ENCODE assay signal across 1 cellular context in the genomic region with DNA sequence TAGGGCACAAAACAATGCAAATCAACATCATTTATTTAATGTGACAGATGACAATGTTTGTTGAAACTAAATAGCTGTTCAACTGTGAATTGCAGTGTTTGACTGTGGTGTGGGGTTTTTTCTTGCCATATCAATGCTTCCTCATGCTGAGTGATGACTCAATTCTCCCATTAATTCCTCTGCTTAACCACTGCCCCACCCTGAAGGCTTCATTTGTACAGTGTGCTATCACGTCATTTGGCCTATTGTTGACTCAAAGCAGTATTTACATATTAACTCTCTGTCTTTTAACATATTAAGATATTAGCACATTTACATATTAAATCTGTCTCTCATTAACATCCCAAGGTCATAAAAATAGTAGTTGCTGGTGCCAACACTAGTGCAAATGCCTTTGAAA.
TF ChIP-seq lines count a peak whose summit lies in the region.

No MANE protein-coding gene starts in this region.

TF ChIP-seq in GM12878, 131 proteins besides CTCF, POLR2A, EP300 and RAD21 (continued from another document and continues in another):
- no peak for TF ChIP-seq ZBTB4 (CRISPR knock-in tag; IDR thresholded peaks at IDR 0.05)
- TF ChIP-seq CREB1 (IDR thresholded peaks at IDR 0.05; ENCODE audit: low read depth): peak; percentile 81
- TF ChIP-seq EED (IDR thresholded peaks at IDR 0.05; ENCODE audit: low read depth): 0 out of 2 replicates have a peak, but pooled peaks have one; percentile 19
- TF ChIP-seq IRF4 (IDR thresholded peaks at IDR 0.05; ENCODE audit: low read depth, low read length): peak; percentile 83
- TF ChIP-seq USF2 (IDR thresholded peaks at IDR 0.05; ENCODE audit: borderline replicate concordance, low read depth, low read length): no peak
- TF ChIP-seq, protein P1, sequence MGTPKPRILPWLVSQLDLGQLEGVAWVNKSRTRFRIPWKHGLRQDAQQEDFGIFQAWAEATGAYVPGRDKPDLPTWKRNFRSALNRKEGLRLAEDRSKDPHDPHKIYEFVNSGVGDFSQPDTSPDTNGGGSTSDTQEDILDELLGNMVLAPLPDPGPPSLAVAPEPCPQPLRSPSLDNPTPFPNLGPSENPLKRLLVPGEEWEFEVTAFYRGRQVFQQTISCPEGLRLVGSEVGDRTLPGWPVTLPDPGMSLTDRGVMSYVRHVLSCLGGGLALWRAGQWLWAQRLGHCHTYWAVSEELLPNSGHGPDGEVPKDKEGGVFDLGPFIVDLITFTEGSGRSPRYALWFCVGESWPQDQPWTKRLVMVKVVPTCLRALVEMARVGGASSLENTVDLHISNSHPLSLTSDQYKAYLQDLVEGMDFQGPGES (IDR thresholded peaks at IDR 0.05): no peak
- no peak for TF ChIP-seq WRNIP1 (IDR thresholded peaks at IDR 0.05; ENCODE audit: borderline replicate concordance, low read depth, low read length)
- TF ChIP-seq STAT3 (IDR thresholded peaks at IDR 0.05; ENCODE audit: low read depth, low read length): no peak
- TF ChIP-seq BCLAF1 (IDR thresholded peaks at IDR 0.05): no peak
- TF ChIP-seq, protein P2, sequence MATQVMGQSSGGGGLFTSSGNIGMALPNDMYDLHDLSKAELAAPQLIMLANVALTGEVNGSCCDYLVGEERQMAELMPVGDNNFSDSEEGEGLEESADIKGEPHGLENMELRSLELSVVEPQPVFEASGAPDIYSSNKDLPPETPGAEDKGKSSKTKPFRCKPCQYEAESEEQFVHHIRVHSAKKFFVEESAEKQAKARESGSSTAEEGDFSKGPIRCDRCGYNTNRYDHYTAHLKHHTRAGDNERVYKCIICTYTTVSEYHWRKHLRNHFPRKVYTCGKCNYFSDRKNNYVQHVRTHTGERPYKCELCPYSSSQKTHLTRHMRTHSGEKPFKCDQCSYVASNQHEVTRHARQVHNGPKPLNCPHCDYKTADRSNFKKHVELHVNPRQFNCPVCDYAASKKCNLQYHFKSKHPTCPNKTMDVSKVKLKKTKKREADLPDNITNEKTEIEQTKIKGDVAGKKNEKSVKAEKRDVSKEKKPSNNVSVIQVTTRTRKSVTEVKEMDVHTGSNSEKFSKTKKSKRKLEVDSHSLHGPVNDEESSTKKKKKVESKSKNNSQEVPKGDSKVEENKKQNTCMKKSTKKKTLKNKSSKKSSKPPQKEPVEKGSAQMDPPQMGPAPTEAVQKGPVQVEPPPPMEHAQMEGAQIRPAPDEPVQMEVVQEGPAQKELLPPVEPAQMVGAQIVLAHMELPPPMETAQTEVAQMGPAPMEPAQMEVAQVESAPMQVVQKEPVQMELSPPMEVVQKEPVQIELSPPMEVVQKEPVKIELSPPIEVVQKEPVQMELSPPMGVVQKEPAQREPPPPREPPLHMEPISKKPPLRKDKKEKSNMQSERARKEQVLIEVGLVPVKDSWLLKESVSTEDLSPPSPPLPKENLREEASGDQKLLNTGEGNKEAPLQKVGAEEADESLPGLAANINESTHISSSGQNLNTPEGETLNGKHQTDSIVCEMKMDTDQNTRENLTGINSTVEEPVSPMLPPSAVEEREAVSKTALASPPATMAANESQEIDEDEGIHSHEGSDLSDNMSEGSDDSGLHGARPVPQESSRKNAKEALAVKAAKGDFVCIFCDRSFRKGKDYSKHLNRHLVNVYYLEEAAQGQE (IDR thresholded peaks at IDR 0.05; ENCODE audit: low read depth, low read length): no peak
- TF ChIP-seq RUNX3 (IDR thresholded peaks at IDR 0.05; ENCODE audit: low read length): peak; percentile 94
- TF ChIP-seq NFXL1 (IDR thresholded peaks at IDR 0.05; ENCODE audit: borderline replicate concordance): no peak
- TF ChIP-seq CREM (IDR thresholded peaks at IDR 0.05; ENCODE audit: low read depth): peak; percentile 81
- TF ChIP-seq, protein P3, sequence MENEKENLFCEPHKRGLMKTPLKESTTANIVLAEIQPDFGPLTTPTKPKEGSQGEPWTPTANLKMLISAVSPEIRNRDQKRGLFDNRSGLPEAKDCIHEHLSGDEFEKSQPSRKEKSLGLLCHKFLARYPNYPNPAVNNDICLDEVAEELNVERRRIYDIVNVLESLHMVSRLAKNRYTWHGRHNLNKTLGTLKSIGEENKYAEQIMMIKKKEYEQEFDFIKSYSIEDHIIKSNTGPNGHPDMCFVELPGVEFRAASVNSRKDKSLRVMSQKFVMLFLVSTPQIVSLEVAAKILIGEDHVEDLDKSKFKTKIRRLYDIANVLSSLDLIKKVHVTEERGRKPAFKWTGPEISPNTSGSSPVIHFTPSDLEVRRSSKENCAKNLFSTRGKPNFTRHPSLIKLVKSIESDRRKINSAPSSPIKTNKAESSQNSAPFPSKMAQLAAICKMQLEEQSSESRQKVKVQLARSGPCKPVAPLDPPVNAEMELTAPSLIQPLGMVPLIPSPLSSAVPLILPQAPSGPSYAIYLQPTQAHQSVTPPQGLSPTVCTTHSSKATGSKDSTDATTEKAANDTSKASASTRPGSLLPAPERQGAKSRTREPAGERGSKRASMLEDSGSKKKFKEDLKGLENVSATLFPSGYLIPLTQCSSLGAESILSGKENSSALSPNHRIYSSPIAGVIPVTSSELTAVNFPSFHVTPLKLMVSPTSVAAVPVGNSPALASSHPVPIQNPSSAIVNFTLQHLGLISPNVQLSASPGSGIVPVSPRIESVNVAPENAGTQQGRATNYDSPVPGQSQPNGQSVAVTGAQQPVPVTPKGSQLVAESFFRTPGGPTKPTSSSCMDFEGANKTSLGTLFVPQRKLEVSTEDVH (IDR thresholded peaks at IDR 0.05; ENCODE audit: low read depth, partially characterized antibody): no peak
- peak; percentile 80 for TF ChIP-seq BCL11A (IDR thresholded peaks at IDR 0.05; ENCODE audit: low read depth, low read length)
- no peak for TF ChIP-seq GATAD2B (conservative IDR thresholded peaks at IDR 0.05; ENCODE audit: low read depth)
- no peak for TF ChIP-seq SRF (IDR thresholded peaks at IDR 0.05; ENCODE audit: low read depth in 2 of 2, low read length in 2 of 2)
- TF ChIP-seq TCF12 (IDR thresholded peaks at IDR 0.05; ENCODE audit: low read depth, low read length): no peak
- no peak for TF ChIP-seq SREBF2 (IDR thresholded peaks at IDR 0.05; ENCODE audit: low read length)
- TF ChIP-seq SKIL (IDR thresholded peaks at IDR 0.05; ENCODE audit: low read depth, poor library complexity, severe bottlenecking): no peak
- TF ChIP-seq, protein P4, sequence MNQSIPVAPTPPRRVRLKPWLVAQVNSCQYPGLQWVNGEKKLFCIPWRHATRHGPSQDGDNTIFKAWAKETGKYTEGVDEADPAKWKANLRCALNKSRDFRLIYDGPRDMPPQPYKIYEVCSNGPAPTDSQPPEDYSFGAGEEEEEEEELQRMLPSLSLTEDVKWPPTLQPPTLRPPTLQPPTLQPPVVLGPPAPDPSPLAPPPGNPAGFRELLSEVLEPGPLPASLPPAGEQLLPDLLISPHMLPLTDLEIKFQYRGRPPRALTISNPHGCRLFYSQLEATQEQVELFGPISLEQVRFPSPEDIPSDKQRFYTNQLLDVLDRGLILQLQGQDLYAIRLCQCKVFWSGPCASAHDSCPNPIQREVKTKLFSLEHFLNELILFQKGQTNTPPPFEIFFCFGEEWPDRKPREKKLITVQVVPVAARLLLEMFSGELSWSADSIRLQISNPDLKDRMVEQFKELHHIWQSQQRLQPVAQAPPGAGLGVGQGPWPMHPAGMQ (IDR thresholded peaks at IDR 0.05; ENCODE audit: borderline replicate concordance): no peak
- no peak for TF ChIP-seq POLR2AphosphoS2 (IDR thresholded peaks at IDR 0.05; ENCODE audit: low read depth, low read length)
- TF ChIP-seq, protein P5, sequence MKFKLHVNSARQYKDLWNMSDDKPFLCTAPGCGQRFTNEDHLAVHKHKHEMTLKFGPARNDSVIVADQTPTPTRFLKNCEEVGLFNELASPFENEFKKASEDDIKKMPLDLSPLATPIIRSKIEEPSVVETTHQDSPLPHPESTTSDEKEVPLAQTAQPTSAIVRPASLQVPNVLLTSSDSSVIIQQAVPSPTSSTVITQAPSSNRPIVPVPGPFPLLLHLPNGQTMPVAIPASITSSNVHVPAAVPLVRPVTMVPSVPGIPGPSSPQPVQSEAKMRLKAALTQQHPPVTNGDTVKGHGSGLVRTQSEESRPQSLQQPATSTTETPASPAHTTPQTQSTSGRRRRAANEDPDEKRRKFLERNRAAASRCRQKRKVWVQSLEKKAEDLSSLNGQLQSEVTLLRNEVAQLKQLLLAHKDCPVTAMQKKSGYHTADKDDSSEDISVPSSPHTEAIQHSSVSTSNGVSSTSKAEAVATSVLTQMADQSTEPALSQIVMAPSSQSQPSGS (IDR thresholded peaks at IDR 0.05; ENCODE audit: low read length): peak; percentile 80
- no peak for TF ChIP-seq BHLHE40 (IDR thresholded peaks at IDR 0.05; ENCODE audit: borderline replicate concordance in 1 of 2, low read depth in 2 of 2, low read length in 1 of 2)
- no peak for TF ChIP-seq ZNF622 (IDR thresholded peaks at IDR 0.05)
- no peak for TF ChIP-seq SIX5 (IDR thresholded peaks at IDR 0.05; ENCODE audit: low read depth, low read length, severe bottlenecking)
- no peak for TF ChIP-seq RAD51 (IDR thresholded peaks at IDR 0.05)
- TF ChIP-seq SREBF1 (IDR thresholded peaks at IDR 0.05; ENCODE audit: low read length): no peak
- TF ChIP-seq SMC3 (IDR thresholded peaks at IDR 0.05; ENCODE audit: borderline replicate concordance, low read length): no peak
- TF ChIP-seq TCF7 (IDR thresholded peaks at IDR 0.05; ENCODE audit: borderline replicate concordance): no peak
- no peak for TF ChIP-seq MXI1 (IDR thresholded peaks at IDR 0.05; ENCODE audit: low read depth, low read length)
- TF ChIP-seq NR2C1 (IDR thresholded peaks at IDR 0.05): no peak
- no peak for TF ChIP-seq PML (IDR thresholded peaks at IDR 0.05; ENCODE audit: low read length)
- no peak for TF ChIP-seq ESRRA (IDR thresholded peaks at IDR 0.05; ENCODE audit: low read length)
- TF ChIP-seq POLR2AphosphoS5 (IDR thresholded peaks at IDR 0.05; ENCODE audit: low read length): no peak
- peak; percentile 74; the same call in 1 of the 2 replicates for TF ChIP-seq NFIC (IDR thresholded peaks at IDR 0.05; ENCODE audit: low read depth, low read length)
- no peak for TF ChIP-seq SP1 (IDR thresholded peaks at IDR 0.05; ENCODE audit: low read depth, low read length)
- TF ChIP-seq FOXM1 (IDR thresholded peaks at IDR 0.05; ENCODE audit: low read depth, low read length): peak; percentile 58; the same call in 1 of the 2 replicates
- no peak for TF ChIP-seq SPI1 (IDR thresholded peaks at IDR 0.05; ENCODE audit: borderline replicate concordance, insufficient read depth, low read depth, low read length)
